Comparison of ENCODE assay signal across 8 cellular contexts in genomic region chr13:40664100-40665060, GRCh38. TPM values are rescaled to one million over a fixed set of nuclear protein-coding genes. Genes with fewer than 3 reads are reported as not detected.
DNase-seq lines count a peak whose midpoint lies in the region; ATAC-seq and TF ChIP-seq lines count a peak whose summit lies in the region.

No MANE protein-coding gene starts in this region.

- DNase-seq in NCI-H1417 (lab: John Stamatoyannopoulos, UW) (peak; percentile 13 to 41 (median 39)), NCI-H1417 treated with DMSO at 0.1 percent for 48 hours (lab: John Stamatoyannopoulos, UW) (no peak), WTC11 (ENCODE audit: low spot score) (peak; percentile 45), mammary epithelial cell (peak; percentile 36), kidney epithelial cell (ENCODE audit: low read depth) (no peak), epidermal melanocyte (ENCODE audit: insufficient read length, low spot score) (no peak)
- DNase-seq in stimulated activated CD4-positive, alpha-beta T cell treated with anti-CD3 and anti-CD28 coated beads, Interleukin-15, amount 100 ng/mL, for 24 hours: peak; percentile 84

- H3K27ac ChIP-seq in mammary epithelial cell (ENCODE audit: insufficient read depth, low read depth, low read length): no peak overlapping the region

- dilution Hi-C loops in mammary epithelial cell (cut with HindIII; ENCODE audit: low sequenced_read_pairs): no loop called here

- no peaks in the 10 kb centered on the region for H3K36me3 ChIP-seq in mammary epithelial cell (ENCODE audit: insufficient read depth, low read length)
- H3K36me3 ChIP-seq in kidney epithelial cell (ENCODE audit: control insufficient read depth, insufficient read depth, low read length): no peaks in the 10 kb centered on the region

- in situ Hi-C loops in mammary epithelial cell (cut with MboI; ENCODE audit: low sequenced_read_pairs in 2 of 2): no loop called here

- H4K20me1 ChIP-seq in mammary epithelial cell (ENCODE audit: insufficient read depth, low read length): no peaks in the 10 kb centered on the region

- H3K27me3 Mint-ChIP-seq in WTC11 (ENCODE audit: low read depth): no peaks in the 10 kb centered on the region; the same call in 1 of the 2 replicates

- intact Hi-C loops in mammary epithelial cell (cut with micrococcal nuclease): loop anchor here (5.0 to 10.0 kb wide), 5 partner anchors 52 to 322 kb away; no protein-coding TSS in a partner anchor

- H3K36me3 Mint-ChIP-seq in WTC11: no peaks in the 10 kb centered on the region

- TF ChIP-seq CTCF in WTC11 (IDR thresholded peaks at IDR 0.05) (no peak), mammary epithelial cell (conservative IDR thresholded peaks at IDR 0.05 in 1 of 2, IDR thresholded peaks at IDR 0.05 in 1 of 2; ENCODE audit: extremely low read depth in 1 of 2, insufficient read depth in 1 of 2, low read depth in 1 of 2, low read length in 2 of 2) (no peak), kidney epithelial cell (IDR thresholded peaks at IDR 0.05; ENCODE audit: insufficient read depth, low read length, poor library complexity, severe bottlenecking) (no peak)

- BruUV-seq in mammary epithelial cell (replicated peaks; lab: Mats Ljungman, UMichigan): no TSS peak

- peak overlapping the region; percentile 43 for H3K9ac ChIP-seq in mammary epithelial cell (ENCODE audit: insufficient read depth, low read length)

- H2AFZ ChIP-seq in mammary epithelial cell (ENCODE audit: low read depth, low read length): peak overlapping the region; percentile 82

- peak overlapping the region; percentile 88 for H3K4me2 ChIP-seq in mammary epithelial cell (ENCODE audit: insufficient read depth, low read depth, low read length)

- ATAC-seq in HG03460 (IDR thresholded peaks at IDR 0.05; ENCODE audit: unreplicated experiment): peak; percentile 22
- 0 out of 2 replicates have a peak, but pooled peaks have one; percentile 1 for ATAC-seq in WTC11

- 24% methylated on average over 14 of the region's 87 CpGs for WGBS in mammary epithelial cell (ENCODE audit: low coverage, missing lambda C conversion rate)

- peaks cover 34% of the 10 kb centered on the region for H3K79me2 ChIP-seq in mammary epithelial cell (ENCODE audit: insufficient read depth, low read length)

- peaks cover 22% of the 10 kb centered on the region for H3K4me1 ChIP-seq in mammary epithelial cell (ENCODE audit: insufficient read depth, low read length)

- POLR2A ChIA-PET in WTC11 (lab: Charles Lee): interaction anchor here (0.6 kb wide), 2 partner anchors 12 to 934 kb away, joined by 3 to 5 read pairs; no protein-coding TSS in a partner anchor

- H3K4me1 Mint-ChIP-seq in WTC11: peaks cover 60% of the 10 kb centered on the region

- peak overlapping the region; percentile 84; the same call in 1 of the 2 replicates for H3K27ac Mint-ChIP-seq in WTC11

- H3K9me3 Mint-ChIP-seq in WTC11: no peaks in the 10 kb centered on the region

- H3K4me3 Mint-ChIP-seq in WTC11: peak overlapping the region; percentile 94

- peak overlapping the region; percentile 63 to 95 (median 93) for H3K4me3 ChIP-seq in mammary epithelial cell (replicated peaks in 1 of 3; ENCODE audit: insufficient read depth in 1 of 3, low read depth in 2 of 3, low read length in 3 of 3)
- H3K4me3 ChIP-seq in kidney epithelial cell (ENCODE audit: low read depth, low read length): peak overlapping the region; percentile 95

- no peaks in the 10 kb centered on the region for H3K9me3 ChIP-seq in mammary epithelial cell (replicated peaks; ENCODE audit: insufficient read depth, low read length)

- CTCF ChIA-PET in WTC11 (lab: Charles Lee): interaction anchor here (0.7 to 1.4 kb wide), 4 partner anchors 15 to 113 kb away, joined by 3 to 5 read pairs (median 3); no protein-coding TSS in a partner anchor
- CTCF ChIA-PET in mammary epithelial cell (lab: Charles Lee; ENCODE audit: low non-redundant PET): no interaction called here

- H3K27me3 ChIP-seq in mammary epithelial cell (ENCODE audit: insufficient read depth, low read length) (no peaks in the 10 kb centered on the region), kidney epithelial cell (ENCODE audit: control insufficient read depth, insufficient read depth, low read length) (no peaks in the 10 kb centered on the region)

TF ChIP-seq in WTC11, 78 proteins besides CTCF, POLR2A, EP300 and RAD21:
- TF ChIP-seq MAX (CRISPR knock-in tag; IDR thresholded peaks at IDR 0.05) (peak; percentile 51; the same call in 1 of the 2 replicates), MLX (CRISPR knock-in tag; IDR thresholded peaks at IDR 0.05) (no peak)

RNA-seq across cellular contexts. Expression of gene FOXO1, which starts 2.1 kb away (rescaled TPM):
- total RNA-seq in WTC11 (2021) (34.3 to 37.9 TPM (median 34.4 TPM) in 3 replicates), mammary epithelial cell (10 to 100 TPM; 10.1 to 23.3 TPM), kidney epithelial cell (17.0 and 17.7 TPM in 2 replicates)
- 3.3 TPM for polyA plus RNA-seq in mammary epithelial cell
- 15.0 TPM for polyA minus RNA-seq in mammary epithelial cell

Comparison
In these comparisons a context has a peak if more than half of its experiments do, and no peak if none do; other contexts are left out.
1. DNase-seq: peak in NCI-H1417 (3 of 3), WTC11 (single experiment), mammary epithelial cell (single experiment) and stimulated activated CD4-positive, alpha-beta T cell treated with anti-CD3 and anti-CD28 coated beads, Interleukin-15, amount 100 ng/mL, for 24 hours (single experiment); none in NCI-H1417 treated with DMSO at 0.1 percent for 48 hours (single experiment), kidney epithelial cell (single experiment) and epidermal melanocyte (single experiment).